15 cellular contexts compared by ENCODE assay signal in the genomic region with DNA sequence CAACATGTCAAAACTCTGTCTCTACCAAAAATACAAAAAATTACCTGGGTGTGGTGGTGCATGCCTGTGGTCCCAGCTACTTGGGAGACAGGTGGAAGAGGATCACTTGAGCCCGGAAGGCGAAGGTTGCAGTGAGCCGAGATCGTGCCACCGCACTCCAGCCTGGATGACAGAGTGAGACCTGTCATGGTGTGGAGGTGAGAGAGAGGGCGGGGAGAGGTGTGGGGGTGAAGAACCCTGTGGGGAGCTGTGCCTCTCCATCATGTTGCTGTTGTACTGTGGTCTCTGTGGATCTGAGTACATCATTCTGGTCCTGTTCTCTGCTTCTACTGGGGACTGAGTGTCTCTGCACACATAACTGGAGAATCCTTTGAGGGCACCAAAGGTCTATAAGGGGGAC. TPM values are rescaled to one million over a fixed set of nuclear protein-coding genes. Genes with fewer than 3 reads are reported as not detected.
DNase-seq lines count a peak whose midpoint lies in the region; ATAC-seq and TF ChIP-seq lines count a peak whose summit lies in the region.
"Had no signal": no experiment of that assay in that cellular context is flagged by ENCODE, and none has a peak within 500 bp of the region (broad histone marks: within the 10 kb centered on the region; RNA-seq: fewer than 3 reads in every experiment).

No MANE protein-coding gene starts in this region.

- TF ChIP-seq CTCF in liver (IDR thresholded peaks at IDR 0.05; ENCODE audit: low read depth, low read length, missing input control), result no peak
- TF ChIP-seq CTCF in adrenal gland (IDR thresholded peaks at IDR 0.05), result no peak

- intact Hi-C loops in adrenal gland (cut with DNase I), result no loop called here

- no peak for DNase-seq in stimulated activated naive CD8-positive, alpha-beta T cell treated with anti-CD3 and anti-CD28 coated beads, Interleukin-15, Interleukin-2, amounts not matched to agents 100 U/mL and 50 U/mL, for 24 hours
- DNase-seq in OCI-M1 (lab: John Stamatoyannopoulos, UW), result no peak
- DNase-seq in iPS-NIHi7 (ENCODE audit: extremely low spot score), result no peak
- DNase-seq in adrenal gland, result no peak
- DNase-seq: naive B cell, NCI-H1694 treated with DMSO at 0.1 percent for 48 hours, NCI-H524, thyroid gland had no signal

- H3K27ac Mint-ChIP-seq in stimulated activated naive CD8-positive, alpha-beta T cell treated with anti-CD3 and anti-CD28 coated beads, Interleukin-15, Interleukin-2, amounts not matched to agents 100 ng/mL and 50 ng/mL, for 24 hours, result peak overlapping the region; percentile 71
- peak overlapping the region; percentile 81 for H3K27ac Mint-ChIP-seq in activated T-helper 17 cell treated with anti-CD3 and anti-CD28 coated beads, Interleukin-2, amount 50 U/mL, for 72 hours

- no peaks in the 10 kb centered on the region for H3K9me3 Mint-ChIP-seq in stimulated activated naive CD8-positive, alpha-beta T cell treated with anti-CD3 and anti-CD28 coated beads, Interleukin-15, Interleukin-2, amounts not matched to agents 100 ng/mL and 50 ng/mL, for 24 hours
- no peaks in the 10 kb centered on the region for H3K9me3 Mint-ChIP-seq in activated T-helper 17 cell treated with anti-CD3 and anti-CD28 coated beads, Interleukin-2, amount 50 U/mL, for 72 hours
- H3K9me3 Mint-ChIP-seq: naive B cell had no signal

- H3K4me3 ChIP-seq in liver (ENCODE audit: low read depth in 1 of 3, low read length in 3 of 3) (no peak overlapping the region), adrenal gland (no peak overlapping the region)
- H3K4me3 ChIP-seq: thyroid gland had no signal

- peak overlapping the region; percentile 74 to 75 for H3K27ac ChIP-seq in liver (ENCODE audit: low read depth in 1 of 2, low read length in 2 of 2)
- no peak overlapping the region for H3K27ac ChIP-seq in adrenal gland
- H3K27ac ChIP-seq: KMS-11, thyroid gland had no signal

- H3K9me3 ChIP-seq in liver (ENCODE audit: control insufficient read depth in 4 of 4, low read length in 3 of 4), result no peaks in the 10 kb centered on the region
- H3K9me3 ChIP-seq in adrenal gland (replicated peaks in 1 of 3), result no peaks in the 10 kb centered on the region
- H3K9me3 ChIP-seq: thyroid gland had no signal

- H3K36me3 ChIP-seq in liver (ENCODE audit: control insufficient read depth in 4 of 4, insufficient read depth in 3 of 4, low read depth in 1 of 4, low read length in 3 of 4) (no peaks in the 10 kb centered on the region), adrenal gland (replicated peaks in 1 of 2) (no peaks in the 10 kb centered on the region)
- H3K36me3 ChIP-seq: thyroid gland had no signal

- no peaks in the 10 kb centered on the region for H3K27me3 ChIP-seq in liver (ENCODE audit: control insufficient read depth in 4 of 4, insufficient read depth in 4 of 4, low read length in 3 of 4)
- H3K27me3 ChIP-seq in adrenal gland, result no peaks in the 10 kb centered on the region
- H3K27me3 ChIP-seq: thyroid gland had no signal

- H3K36me3 Mint-ChIP-seq in stimulated activated naive CD8-positive, alpha-beta T cell treated with anti-CD3 and anti-CD28 coated beads, Interleukin-15, Interleukin-2, amounts not matched to agents 100 ng/mL and 50 ng/mL, for 24 hours (ENCODE audit: low read depth), result peaks cover 20% of the 10 kb centered on the region
- peaks cover 48% of the 10 kb centered on the region for H3K36me3 Mint-ChIP-seq in activated T-helper 17 cell treated with anti-CD3 and anti-CD28 coated beads, Interleukin-2, amount 50 U/mL, for 72 hours (ENCODE audit: low read depth)

- no peaks in the 10 kb centered on the region for H3K27me3 Mint-ChIP-seq in stimulated activated naive CD8-positive, alpha-beta T cell treated with anti-CD3 and anti-CD28 coated beads, Interleukin-15, Interleukin-2, amounts not matched to agents 100 ng/mL and 50 ng/mL, for 24 hours
- no peaks in the 10 kb centered on the region for H3K27me3 Mint-ChIP-seq in activated T-helper 17 cell treated with anti-CD3 and anti-CD28 coated beads, Interleukin-2, amount 50 U/mL, for 72 hours
- H3K27me3 Mint-ChIP-seq: naive B cell had no signal

- H3K9ac ChIP-seq in liver (ENCODE audit: low read depth in 1 of 2, low read length in 2 of 2), result no peak overlapping the region
- H3K9ac ChIP-seq: KMS-11 had no signal

- peaks cover 31 to 81% (median 62%) of the 10 kb centered on the region in 4 donors for H3K4me1 ChIP-seq in liver (ENCODE audit: control insufficient read depth in 4 of 4, insufficient read depth in 4 of 4, low read length in 3 of 4)
- peaks cover 0 to 6% of the 10 kb centered on the region in 2 donors for H3K4me1 ChIP-seq in adrenal gland (replicated peaks in 1 of 2)

- no peak for TF ChIP-seq POLR2A in adrenal gland (IDR thresholded peaks at IDR 0.05)

- TF ChIP-seq RAD21 in liver (IDR thresholded peaks at IDR 0.05), result no peak

- H3K4me3 Mint-ChIP-seq in stimulated activated naive CD8-positive, alpha-beta T cell treated with anti-CD3 and anti-CD28 coated beads, Interleukin-15, Interleukin-2, amounts not matched to agents 100 ng/mL and 50 ng/mL, for 24 hours, result no peak overlapping the region
- peak overlapping the region; percentile 66 for H3K4me3 Mint-ChIP-seq in activated T-helper 17 cell treated with anti-CD3 and anti-CD28 coated beads, Interleukin-2, amount 50 U/mL, for 72 hours

- 89% methylated on average over 6 of the region's 6 CpGs for WGBS in liver
- WGBS in adrenal gland, 4 donors, result 88 to 98% (median 95%) methylated on average over 5 to 6 of the region's 6 CpGs

- ATAC-seq in stimulated activated naive CD8-positive, alpha-beta T cell treated with anti-CD3 and anti-CD28 coated beads, Interleukin-15, Interleukin-2, amounts not matched to agents 100 U/mL and 50 U/mL, for 24 hours, result no peak
- peak; percentile 64 for ATAC-seq in activated T-helper 17 cell treated with anti-CD3 and anti-CD28 coated beads, Interleukin-2, amount 50 U/mL, for 72 hours (replicated peaks)
- ATAC-seq in HG02981 (IDR thresholded peaks at IDR 0.05; ENCODE audit: unreplicated experiment), result no peak
- ATAC-seq: Panc1 had no signal

- H3K4me1 Mint-ChIP-seq in stimulated activated naive CD8-positive, alpha-beta T cell treated with anti-CD3 and anti-CD28 coated beads, Interleukin-15, Interleukin-2, amounts not matched to agents 100 ng/mL and 50 ng/mL, for 24 hours (ENCODE audit: low read depth), result peaks cover 55% of the 10 kb centered on the region
- peaks cover 44% of the 10 kb centered on the region for H3K4me1 Mint-ChIP-seq in activated T-helper 17 cell treated with anti-CD3 and anti-CD28 coated beads, Interleukin-2, amount 50 U/mL, for 72 hours

TF ChIP-seq in liver, 16 proteins besides CTCF, POLR2A, EP300 and RAD21 (continues in another document):
- TF ChIP-seq RXRA (IDR thresholded peaks at IDR 0.05) (no peak), HNF4G (IDR thresholded peaks at IDR 0.05) (no peak), YY1 (IDR thresholded peaks at IDR 0.05) (no peak), SP1 (IDR thresholded peaks at IDR 0.05) (no peak), HNF4A (conservative IDR thresholded peaks at IDR 0.05) (no peak)
- TF ChIP-seq, protein P1, sequence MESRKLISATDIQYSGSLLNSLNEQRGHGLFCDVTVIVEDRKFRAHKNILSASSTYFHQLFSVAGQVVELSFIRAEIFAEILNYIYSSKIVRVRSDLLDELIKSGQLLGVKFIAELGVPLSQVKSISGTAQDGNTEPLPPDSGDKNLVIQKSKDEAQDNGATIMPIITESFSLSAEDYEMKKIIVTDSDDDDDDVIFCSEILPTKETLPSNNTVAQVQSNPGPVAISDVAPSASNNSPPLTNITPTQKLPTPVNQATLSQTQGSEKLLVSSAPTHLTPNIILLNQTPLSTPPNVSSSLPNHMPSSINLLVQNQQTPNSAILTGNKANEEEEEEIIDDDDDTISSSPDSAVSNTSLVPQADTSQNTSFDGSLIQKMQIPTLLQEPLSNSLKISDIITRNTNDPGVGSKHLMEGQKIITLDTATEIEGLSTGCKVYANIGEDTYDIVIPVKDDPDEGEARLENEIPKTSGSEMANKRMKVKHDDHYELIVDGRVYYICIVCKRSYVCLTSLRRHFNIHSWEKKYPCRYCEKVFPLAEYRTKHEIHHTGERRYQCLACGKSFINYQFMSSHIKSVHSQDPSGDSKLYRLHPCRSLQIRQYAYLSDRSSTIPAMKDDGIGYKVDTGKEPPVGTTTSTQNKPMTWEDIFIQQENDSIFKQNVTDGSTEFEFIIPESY (IDR thresholded peaks at IDR 0.05), result no peak

RNA-seq across cellular contexts. Expression of a gene that starts 11.3 kb away (rescaled TPM):
- 1 to 10 TPM in 1 of 2 donors, under 1 TPM in 1; 0.56 to 1.1 TPM for total RNA-seq in activated T-helper 17 cell treated with anti-CD3 and anti-CD28 coated beads, Interleukin-2, amount 50 U/mL, for 72 hours
- total RNA-seq in liver (1 to 10 TPM in 1 of 2 donors, under 1 TPM in 1; 0.23 to 1.0 TPM), adrenal gland (not detected)
- polyA plus RNA-seq in liver (under 1 TPM; 0.33 to 0.60 TPM), adrenal gland (not detected)
- total RNA-seq: thyroid gland had no signal

RNA-seq across cellular contexts. Expression of a gene that starts 15.2 kb away (rescaled TPM):
- 100 to 1,000 TPM in 1 of 2 donors, 10 to 100 TPM in 1; 45.5 to 102 TPM for total RNA-seq in activated T-helper 17 cell treated with anti-CD3 and anti-CD28 coated beads, Interleukin-2, amount 50 U/mL, for 72 hours
- total RNA-seq in liver (10 to 100 TPM; 10.2 to 53.8 TPM), adrenal gland (10 to 100 TPM in 6 of 8 donors, 1 to 10 TPM in 2; 4.4 to 36.3 (median 15.5) TPM)
- polyA plus RNA-seq in liver (10 to 100 TPM; 30.7 to 35.8 TPM), adrenal gland (10 to 100 TPM in 2 of 3 donors, 1 to 10 TPM in 1; 2.3 to 19.8 (median 18.5) TPM)

RNA-seq across cellular contexts. Expression of a gene that starts 21.4 kb away (rescaled TPM):
- 100 to 1,000 TPM in 1 of 2 donors, 10 to 100 TPM in 1; 94.3 to 122 TPM for total RNA-seq in activated T-helper 17 cell treated with anti-CD3 and anti-CD28 coated beads, Interleukin-2, amount 50 U/mL, for 72 hours
- 100 to 1,000 TPM; 279 to 478 TPM for total RNA-seq in liver
- polyA plus RNA-seq in liver, result 100 to 1,000 TPM; 243 to 449 TPM
- 100 to 1,000 TPM; 109 to 398 (median 164) TPM for total RNA-seq in adrenal gland
- 100 to 1,000 TPM in 1 of 3 donors, 10 to 100 TPM in 2; 85.7 to 147 (median 97.4) TPM for polyA plus RNA-seq in adrenal gland

RNA-seq across cellular contexts. Expression of a gene that starts 27.6 kb away (rescaled TPM):
- total RNA-seq in activated T-helper 17 cell treated with anti-CD3 and anti-CD28 coated beads, Interleukin-2, amount 50 U/mL, for 72 hours, result not detected
- not detected for total RNA-seq in liver
- polyA plus RNA-seq in liver, result not detected
- total RNA-seq in adrenal gland, result not detected
- not detected for polyA plus RNA-seq in adrenal gland
- total RNA-seq: lower leg skin, thyroid gland had no signal

RNA-seq across cellular contexts. Expression of a gene that starts 36.5 kb away (rescaled TPM):
- total RNA-seq in activated T-helper 17 cell treated with anti-CD3 and anti-CD28 coated beads, Interleukin-2, amount 50 U/mL, for 72 hours, result 1 to 10 TPM; 3.7 to 4.6 TPM
- total RNA-seq in liver (100 to 1,000 TPM in 1 of 2 donors, 10 to 100 TPM in 1; 27.7 to 256 TPM), adrenal gland (under 1 TPM in 6 of 8 donors, not detected in 2; 0.11 to 0.69 (median 0.28) TPM)
- polyA plus RNA-seq in liver (100 to 1,000 TPM; 294 to 328 TPM), adrenal gland (under 1 TPM in 2 of 3 donors, not detected in 1; 0.47 to 0.80 TPM)

Comparison
In these comparisons a context has a peak if more than half of its experiments do, and no peak if none do; other contexts are left out.
1. H3K27ac ChIP-seq: peak in liver (2 of 2); none in adrenal gland (0 of 5).